In genomic region chr1:27787895-27788294, GRCh38 we compare ENCODE assay signal across 14 cellular contexts. TPM values are rescaled to one million over a fixed set of nuclear protein-coding genes. Genes with fewer than 3 reads are reported as not detected.
DNase-seq lines count a peak whose midpoint lies in the region; ATAC-seq and TF ChIP-seq lines count a peak whose summit lies in the region.
"Had no signal": no experiment of that assay in that cellular context is flagged by ENCODE, and none has a peak within 500 bp of the region (broad histone marks: within the 10 kb centered on the region; RNA-seq: fewer than 3 reads in every experiment).

No MANE protein-coding gene starts in this region.

- intact Hi-C loops in natural killer cell (cut with micrococcal nuclease), result no loop called here
- intact Hi-C loops in dendritic cell treated with granulocyte-macrophage colony-stimulating factor and Interleukin-4, amounts not matched to agents 40 ng/mL and 50 ng/mL, for 4 days (cut with micrococcal nuclease), result no loop called here
- intact Hi-C loops in upper lobe of right lung (cut with DNase I), result no loop called here
- intact Hi-C loops in activated CD4-positive, alpha-beta T cell treated with anti-CD3 and anti-CD28 coated beads for 36 hours (cut with DNase I, micrococcal nuclease), result no loop called here

- no peaks in the 10 kb centered on the region for H3K9me3 ChIP-seq in upper lobe of right lung
- H3K9me3 ChIP-seq: uterus had no signal

- peaks cover 24 to 27% of the 10 kb centered on the region in 2 donors for H3K4me1 Mint-ChIP-seq in natural killer cell
- H3K4me1 Mint-ChIP-seq in natural killer cell treated with Interleukin-12 subunit alpha and Interleukin-12 subunit beta and Interleukin-15 and Interleukin-18, amount 100 ng/mL, for 72 hours (ENCODE audit: low read depth in 2 of 2), result peaks cover 7 to 16% of the 10 kb centered on the region in 2 donors
- H3K4me1 Mint-ChIP-seq in dendritic cell treated with granulocyte-macrophage colony-stimulating factor and Interleukin-4, amounts not matched to agents 40 ng/mL and 50 ng/mL, for 4 days (ENCODE audit: low read depth), result peaks cover 33% of the 10 kb centered on the region
- peaks cover 9% of the 10 kb centered on the region for H3K4me1 Mint-ChIP-seq in activated CD4-positive, alpha-beta T cell treated with anti-CD3 and anti-CD28 coated beads for 36 hours

- CTCF ChIA-PET in activated CD4-positive, alpha-beta T cell treated with anti-CD3 and anti-CD28 coated beads for 36 hours (lab: Charles Lee), result interaction anchor here (0.6 to 0.7 kb wide), 2 partner anchors 28 to 30 kb away, joined by 3 to 4 read pairs; no protein-coding TSS in a partner anchor

- ATAC-seq in natural killer cell (no peak), upper lobe of right lung (peak; percentile 15), GM18505 (IDR thresholded peaks at IDR 0.05; ENCODE audit: unreplicated experiment) (no peak), GM21825 (IDR thresholded peaks at IDR 0.05; ENCODE audit: unreplicated experiment) (no peak)
- ATAC-seq in natural killer cell treated with Interleukin-12 subunit alpha and Interleukin-12 subunit beta and Interleukin-15 and Interleukin-18, amount 100 ng/mL, for 72 hours, result no peak
- ATAC-seq in activated CD4-positive, alpha-beta T cell treated with anti-CD3 and anti-CD28 coated beads for 36 hours, result no peak
- ATAC-seq: activated T-cell treated with anti-CD3 and anti-CD28 coated beads, Interleukin-2, amount 50 U/mL, for 72 hours had no signal

- peak overlapping the region; percentile 21 to 30 for H3K27ac Mint-ChIP-seq in natural killer cell
- peak overlapping the region in 1 of 2 donors; percentile 38 for H3K27ac Mint-ChIP-seq in natural killer cell treated with Interleukin-12 subunit alpha and Interleukin-12 subunit beta and Interleukin-15 and Interleukin-18, amount 100 ng/mL, for 72 hours
- H3K27ac Mint-ChIP-seq in dendritic cell treated with granulocyte-macrophage colony-stimulating factor and Interleukin-4, amounts not matched to agents 40 ng/mL and 50 ng/mL, for 4 days, result peak overlapping the region; percentile 52
- H3K27ac Mint-ChIP-seq in activated CD4-positive, alpha-beta T cell treated with anti-CD3 and anti-CD28 coated beads for 36 hours, result no peak overlapping the region
- H3K27ac Mint-ChIP-seq: activated T-cell treated with anti-CD3 and anti-CD28 coated beads, Interleukin-2, amount 50 U/mL, for 72 hours had no signal

- H3K36me3 Mint-ChIP-seq in natural killer cell, result no peaks in the 10 kb centered on the region
- H3K36me3 Mint-ChIP-seq in natural killer cell treated with Interleukin-12 subunit alpha and Interleukin-12 subunit beta and Interleukin-15 and Interleukin-18, amount 100 ng/mL, for 72 hours, result no peaks in the 10 kb centered on the region
- peaks cover 33% of the 10 kb centered on the region for H3K36me3 Mint-ChIP-seq in dendritic cell treated with granulocyte-macrophage colony-stimulating factor and Interleukin-4, amounts not matched to agents 40 ng/mL and 50 ng/mL, for 4 days (ENCODE audit: low read depth)
- H3K36me3 Mint-ChIP-seq in activated CD4-positive, alpha-beta T cell treated with anti-CD3 and anti-CD28 coated beads for 36 hours (ENCODE audit: low read depth), result peaks cover 19% of the 10 kb centered on the region

- no peak overlapping the region for H3K4me3 ChIP-seq in upper lobe of right lung
- H3K4me3 ChIP-seq: lung, uterus had no signal

- POLR2A ChIA-PET in activated CD4-positive, alpha-beta T cell treated with anti-CD3 and anti-CD28 coated beads for 36 hours (lab: Charles Lee), result no interaction called here

- H3K4me3 Mint-ChIP-seq in natural killer cell, result no peak overlapping the region
- H3K4me3 Mint-ChIP-seq in natural killer cell treated with Interleukin-12 subunit alpha and Interleukin-12 subunit beta and Interleukin-15 and Interleukin-18, amount 100 ng/mL, for 72 hours, result no peak overlapping the region
- H3K4me3 Mint-ChIP-seq in dendritic cell treated with granulocyte-macrophage colony-stimulating factor and Interleukin-4, amounts not matched to agents 40 ng/mL and 50 ng/mL, for 4 days, result no peak overlapping the region
- H3K4me3 Mint-ChIP-seq in activated CD4-positive, alpha-beta T cell treated with anti-CD3 and anti-CD28 coated beads for 36 hours, result no peak overlapping the region
- H3K4me3 Mint-ChIP-seq: activated T-cell treated with anti-CD3 and anti-CD28 coated beads, Interleukin-2, amount 50 U/mL, for 72 hours had no signal

- no peaks in the 10 kb centered on the region for H3K27me3 Mint-ChIP-seq in natural killer cell (ENCODE audit: low read depth in 2 of 2)
- H3K27me3 Mint-ChIP-seq in natural killer cell treated with Interleukin-12 subunit alpha and Interleukin-12 subunit beta and Interleukin-15 and Interleukin-18, amount 100 ng/mL, for 72 hours, result no peaks in the 10 kb centered on the region
- H3K27me3 Mint-ChIP-seq in dendritic cell treated with granulocyte-macrophage colony-stimulating factor and Interleukin-4, amounts not matched to agents 40 ng/mL and 50 ng/mL, for 4 days, result no peaks in the 10 kb centered on the region
- no peaks in the 10 kb centered on the region for H3K27me3 Mint-ChIP-seq in activated CD4-positive, alpha-beta T cell treated with anti-CD3 and anti-CD28 coated beads for 36 hours

- DNase-seq in natural killer cell (no peak), lung microvascular endothelial cell (ENCODE audit: low read depth in 2 of 2) (peak; percentile 38 to 62), upper lobe of right lung (no peak)
- DNase-seq in natural killer cell treated with Interleukin-12 subunit alpha and Interleukin-12 subunit beta and Interleukin-15 and Interleukin-18, amount 100 ng/mL, for 72 hours (ENCODE audit: low spot score), result no peak
- no peak for DNase-seq in activated CD4-positive, alpha-beta T cell treated with anti-CD3 and anti-CD28 coated beads for 36 hours
- DNase-seq: activated CD4-positive, CD25-positive, alpha-beta regulatory T cell; activated T-cell treated with anti-CD3 and anti-CD28 coated beads, Interleukin-2, amount 50 U/mL, for 72 hours; NCI-H1092 treated with DMSO at 0.1 percent for 48 hours; retina; uterus had no signal

- no peaks in the 10 kb centered on the region for H3K27me3 ChIP-seq in upper lobe of right lung
- H3K27me3 ChIP-seq: uterus had no signal

- no peak for TF ChIP-seq POLR2A in GM18505 (IDR thresholded peaks at IDR 0.05; ENCODE audit: borderline replicate concordance, extremely low read depth, insufficient read depth, insufficient read length)

- TF ChIP-seq CTCF in natural killer cell (IDR thresholded peaks at IDR 0.05), result no peak
- TF ChIP-seq CTCF in upper lobe of right lung (IDR thresholded peaks at IDR 0.05), result no peak

- H3K27ac ChIP-seq in upper lobe of right lung, result peak overlapping the region; percentile 68

- peaks cover 74% of the 10 kb centered on the region for H3K4me1 ChIP-seq in upper lobe of right lung
- H3K4me1 ChIP-seq: uterus had no signal

- H3K36me3 ChIP-seq in upper lobe of right lung, result peaks cover 31% of the 10 kb centered on the region
- H3K36me3 ChIP-seq: uterus had no signal

- H3K9me3 Mint-ChIP-seq in natural killer cell, result no peaks in the 10 kb centered on the region
- no peaks in the 10 kb centered on the region for H3K9me3 Mint-ChIP-seq in natural killer cell treated with Interleukin-12 subunit alpha and Interleukin-12 subunit beta and Interleukin-15 and Interleukin-18, amount 100 ng/mL, for 72 hours
- no peaks in the 10 kb centered on the region for H3K9me3 Mint-ChIP-seq in dendritic cell treated with granulocyte-macrophage colony-stimulating factor and Interleukin-4, amounts not matched to agents 40 ng/mL and 50 ng/mL, for 4 days
- H3K9me3 Mint-ChIP-seq in activated CD4-positive, alpha-beta T cell treated with anti-CD3 and anti-CD28 coated beads for 36 hours (ENCODE audit: low read depth), result no peaks in the 10 kb centered on the region
- H3K9me3 Mint-ChIP-seq: activated T-cell treated with anti-CD3 and anti-CD28 coated beads, Interleukin-2, amount 50 U/mL, for 72 hours had no signal

RNA-seq across cellular contexts. Expression of gene STX12, which starts 14.9 kb away (rescaled TPM):
- total RNA-seq in natural killer cell (10 to 100 TPM; 29.6 to 36.2 (median 32.3) TPM), lung microvascular endothelial cell (56.9 and 78.2 TPM in 2 replicates), upper lobe of right lung (95.6 TPM)
- total RNA-seq in natural killer cell treated with Interleukin-12 subunit alpha and Interleukin-12 subunit beta and Interleukin-15 and Interleukin-18, amount 100 ng/mL, for 72 hours, result 10 to 100 TPM; 47.9 to 50.2 TPM
- 10 to 100 TPM; 26.8 to 37.4 TPM for total RNA-seq in activated CD4-positive, alpha-beta T cell treated with anti-CD3 and anti-CD28 coated beads for 36 hours

RNA-seq across cellular contexts. Expression of gene PPP1R8, which starts 42.7 kb away (rescaled TPM):
- total RNA-seq in natural killer cell (10 to 100 TPM; 25.6 to 36.4 (median 28.0) TPM), lung microvascular endothelial cell (47.7 and 56.5 TPM in 2 replicates), upper lobe of right lung (33.0 TPM)
- 10 to 100 TPM; 65.1 to 69.7 TPM for total RNA-seq in natural killer cell treated with Interleukin-12 subunit alpha and Interleukin-12 subunit beta and Interleukin-15 and Interleukin-18, amount 100 ng/mL, for 72 hours
- 10 to 100 TPM; 49.6 to 65.9 TPM for total RNA-seq in activated CD4-positive, alpha-beta T cell treated with anti-CD3 and anti-CD28 coated beads for 36 hours

Comparison
In these comparisons a context has a peak if more than half of its experiments do, and no peak if none do; other contexts are left out.
1. DNase-seq: peak in lung microvascular endothelial cell (2 of 2); none in natural killer cell (single experiment), natural killer cell treated with Interleukin-12 subunit alpha and Interleukin-12 subunit beta and Interleukin-15 and Interleukin-18, amount 100 ng/mL, for 72 hours (single experiment), upper lobe of right lung (single experiment) and activated CD4-positive, alpha-beta T cell treated with anti-CD3 and anti-CD28 coated beads for 36 hours (single experiment).